In the genomic region with DNA sequence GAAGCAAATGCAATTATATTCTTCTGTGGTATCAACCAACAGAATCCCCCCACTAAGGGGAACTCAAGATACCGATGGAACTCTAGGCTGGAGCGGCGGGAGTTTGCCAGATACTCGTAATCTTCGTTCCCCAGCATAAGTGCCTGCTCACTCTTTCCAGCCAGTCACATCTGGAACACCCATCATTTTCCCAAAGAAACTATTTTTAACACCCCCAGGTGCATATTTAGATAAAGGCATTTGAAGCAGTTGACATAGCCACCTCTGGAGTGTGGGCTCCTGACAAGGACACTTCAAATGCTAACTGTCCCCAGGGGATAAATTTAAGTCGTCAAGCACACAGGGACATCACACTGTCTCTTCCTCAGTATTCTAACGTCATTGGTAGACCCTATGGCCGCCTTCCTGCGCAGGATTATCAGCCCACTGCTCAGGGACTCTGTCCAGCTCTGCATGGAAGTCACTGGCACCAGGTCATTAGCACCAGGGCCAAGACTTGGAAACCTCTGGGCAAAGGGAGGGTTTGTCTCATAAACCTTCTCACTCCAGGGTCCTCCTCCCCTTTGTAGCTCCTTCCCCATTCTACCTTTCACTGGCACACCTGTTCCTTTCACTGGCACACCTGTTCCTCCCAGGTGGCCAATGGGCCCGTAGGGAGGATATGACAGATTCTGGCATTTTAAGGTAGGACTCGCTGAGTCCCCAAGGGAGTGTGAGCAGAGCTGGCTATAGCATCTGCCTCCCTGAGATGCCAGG, we compare ENCODE assay signal across 8 cellular contexts. TPM values are rescaled to one million over a fixed set of nuclear protein-coding genes. Genes with fewer than 3 reads are reported as not detected.
DNase-seq lines count a peak whose midpoint lies in the region; ATAC-seq and TF ChIP-seq lines count a peak whose summit lies in the region.

No MANE protein-coding gene starts in this region.

- H3K79me2 ChIP-seq in mammary epithelial cell (ENCODE audit: insufficient read depth, low read length): no peaks in the 10 kb centered on the region

- no peaks in the 10 kb centered on the region for H3K27me3 Mint-ChIP-seq in IgD-negative memory B cell

- peaks cover 36 to 38% (median 36%) of the 10 kb centered on the region in 3 donors for H3K4me1 Mint-ChIP-seq in IgD-negative memory B cell

- peak overlapping the region; percentile 96 to 99 (median 97) for H3K27ac Mint-ChIP-seq in IgD-negative memory B cell

- H3K36me3 Mint-ChIP-seq in IgD-negative memory B cell: no peaks in the 10 kb centered on the region

- TF ChIP-seq CTCF in AG10803 (conservative IDR thresholded peaks at IDR 0.05; ENCODE audit: low read length): no peak
- no peak for TF ChIP-seq CTCF in mammary epithelial cell (conservative IDR thresholded peaks at IDR 0.05 in 1 of 2, IDR thresholded peaks at IDR 0.05 in 1 of 2; ENCODE audit: extremely low read depth in 1 of 2, insufficient read depth in 1 of 2, low read depth in 1 of 2, low read length in 2 of 2)

- H3K27me3 ChIP-seq in mammary epithelial cell (ENCODE audit: insufficient read depth, low read length) (no peaks in the 10 kb centered on the region), muscle layer of colon (ENCODE audit: control insufficient read depth in 1 of 2, insufficient read depth in 2 of 2, low read length in 2 of 2) (no peaks in the 10 kb centered on the region)

- H3K27ac ChIP-seq in mammary epithelial cell (ENCODE audit: insufficient read depth, low read depth, low read length) (no peak overlapping the region), muscle layer of colon (ENCODE audit: low read depth, low read length) (peak overlapping the region; percentile 83)

- 70% methylated on average over 6 of the region's 11 CpGs for WGBS in mammary epithelial cell (ENCODE audit: low coverage, missing lambda C conversion rate)

- H3K9me3 ChIP-seq in mammary epithelial cell (replicated peaks; ENCODE audit: insufficient read depth, low read length): no peaks in the 10 kb centered on the region
- H3K9me3 ChIP-seq in muscle layer of colon (ENCODE audit: low read length): no peaks in the 10 kb centered on the region

- H3K4me3 Mint-ChIP-seq in IgD-negative memory B cell: peak overlapping the region; percentile 79 to 97 (median 95)

- no peaks in the 10 kb centered on the region for H3K9me3 Mint-ChIP-seq in IgD-negative memory B cell

- H3K9ac ChIP-seq in mammary epithelial cell (ENCODE audit: insufficient read depth, low read length) (no peak overlapping the region), muscle layer of colon (ENCODE audit: low read length) (no peak overlapping the region)

- H3K4me2 ChIP-seq in mammary epithelial cell (ENCODE audit: insufficient read depth, low read depth, low read length): peak overlapping the region; percentile 99

- H3K36me3 ChIP-seq in mammary epithelial cell (ENCODE audit: insufficient read depth, low read length) (no peaks in the 10 kb centered on the region), muscle layer of colon (ENCODE audit: insufficient read depth, low read length) (no peaks in the 10 kb centered on the region)

- no peak for DNase-seq in AG10803 (ENCODE audit: low read depth)
- no peak for DNase-seq in mammary epithelial cell
- DNase-seq in putamen (ENCODE audit: low spot score): no peak
- DNase-seq in hippocampal formation (lab: John Stamatoyannopoulos, UW): no peak

- H3K4me3 ChIP-seq in AG10803 (ENCODE audit: low read length): peak overlapping the region; percentile 60
- H3K4me3 ChIP-seq in mammary epithelial cell (replicated peaks in 1 of 3; ENCODE audit: insufficient read depth in 1 of 3, low read depth in 2 of 3, low read length in 3 of 3): peak overlapping the region in 1 of 3 experiments; percentile 56
- H3K4me3 ChIP-seq in muscle layer of colon (ENCODE audit: low read depth in 1 of 2, low read length in 2 of 2): peak overlapping the region; percentile 43 to 58

- CTCF ChIA-PET in mammary epithelial cell (lab: Charles Lee; ENCODE audit: low non-redundant PET): interaction anchor here (1.0 kb wide), 1 partner anchor 14 kb away, joined by 3 read pairs; no protein-coding TSS in a partner anchor

- ATAC-seq in GM18870 (IDR thresholded peaks at IDR 0.05; ENCODE audit: unreplicated experiment) (no peak), GM21423 (IDR thresholded peaks at IDR 0.05; ENCODE audit: unreplicated experiment) (no peak)

- in situ Hi-C loops in mammary epithelial cell (cut with MboI; ENCODE audit: low sequenced_read_pairs in 2 of 2): no loop called here

- intact Hi-C loops in mammary epithelial cell (cut with micrococcal nuclease): no loop called here

- H2AFZ ChIP-seq in mammary epithelial cell (ENCODE audit: low read depth, low read length): peak overlapping the region; percentile 96

- dilution Hi-C loops in mammary epithelial cell (cut with HindIII; ENCODE audit: low sequenced_read_pairs): no loop called here

- no TSS peak for BruUV-seq in mammary epithelial cell (replicated peaks; lab: Mats Ljungman, UMichigan)

- H4K20me1 ChIP-seq in mammary epithelial cell (ENCODE audit: insufficient read depth, low read length): no peaks in the 10 kb centered on the region

- H3K4me1 ChIP-seq in mammary epithelial cell (ENCODE audit: insufficient read depth, low read length) (peaks cover 19% of the 10 kb centered on the region), muscle layer of colon (ENCODE audit: insufficient read depth, low read length) (peaks cover 14% of the 10 kb centered on the region)

RNA-seq across cellular contexts. Expression of gene H3-3A, which starts 48.8 kb away (rescaled TPM):
- polyA plus RNA-seq in IgD-negative memory B cell (1,011 TPM), mammary epithelial cell (394 TPM)
- total RNA-seq in mammary epithelial cell: 100 to 1,000 TPM; 209 to 262 TPM
- polyA minus RNA-seq in mammary epithelial cell: 16.2 TPM
